29 cellular contexts compared by ENCODE assay signal in genomic region chr4:125243835-125244397, GRCh38.
DNase-seq lines count a peak whose midpoint lies in the region; ATAC-seq, FAIRE-seq and TF ChIP-seq lines count a peak whose summit lies in the region.
"Had no signal": no experiment of that assay in that cellular context is flagged by ENCODE, and none has a peak within 500 bp of the region (broad histone marks: within the 10 kb centered on the region; RNA-seq: fewer than 3 reads in every experiment).

No MANE protein-coding gene starts in this region.

- H3K27ac ChIP-seq in RWPE2 (ENCODE audit: poor library complexity, severe bottlenecking) = peak overlapping the region; percentile 25
- H3K27ac ChIP-seq in H1 (ENCODE audit: low read depth, low read length) = no peak overlapping the region
- no peak overlapping the region for H3K27ac ChIP-seq in CD8-positive, alpha-beta memory T cell (ENCODE audit: low read depth, low read length)
- H3K27ac ChIP-seq: ascending aorta, esophagus squamous epithelium, hepatocyte, pancreas, transverse colon had no signal

- no peak overlapping the region for H3K9ac ChIP-seq in H1 (replicated peaks in 1 of 4; ENCODE audit: extremely low read depth in 1 of 4, low read depth in 3 of 4, low read length in 3 of 4)

- no peak for TF ChIP-seq POLR2A in H1 (IDR thresholded peaks at IDR 0.05; ENCODE audit: control extremely low read depth in 1 of 2, low read depth in 2 of 2, low read length in 2 of 2)

- no peak overlapping the region for H2BK120ac ChIP-seq in H1 (replicated peaks; ENCODE audit: low read depth, low read length)

- no peaks in the 10 kb centered on the region for H3K27me3 Mint-ChIP-seq in CD8-positive, alpha-beta memory T cell
- H3K27me3 Mint-ChIP-seq: activated naive CD8-positive, alpha-beta T cell treated with anti-CD3 and anti-CD28 coated beads for 36 hours; CD4-positive, alpha-beta T cell; dendritic cell treated with granulocyte-macrophage colony-stimulating factor and Interleukin-4, amounts not matched to agents 40 ng/mL and 50 ng/mL, for 4 days; IgD-negative memory B cell; stimulated activated memory B cell treated with anti-CD40 and anti-IgM and Interleukin-4, amounts not matched to agents 10 μg/mL and 1 μg/mL and 100 μg/mL, for 72 hours had no signal

- no peak overlapping the region for H2BK20ac ChIP-seq in H1 (ENCODE audit: low read length)

- H2AFZ ChIP-seq in H1 (ENCODE audit: low read length) = peak overlapping the region; percentile 58; the same call in 1 of the 2 replicates
- H2AFZ ChIP-seq: hepatocyte had no signal

- ATAC-seq in RWPE2 (ENCODE audit: low read depth) = no peak
- ATAC-seq: pancreas; stimulated activated memory B cell treated with anti-CD40 and anti-IgM and Interleukin-4, amounts not matched to agents 10 μg/mL and 1 μg/mL and 100 μg/mL, for 72 hours had no signal

- no peaks in the 10 kb centered on the region for H4K20me1 ChIP-seq in H1 (replicated peaks in 1 of 2; ENCODE audit: control insufficient read depth in 1 of 2, insufficient read depth in 2 of 2, low read length in 2 of 2)

- H3K18ac ChIP-seq in H1 (ENCODE audit: extremely low read depth, low read length) = no peak overlapping the region

- H3K4me3 Mint-ChIP-seq in CD8-positive, alpha-beta memory T cell = no peak overlapping the region
- H3K4me3 Mint-ChIP-seq: activated naive CD8-positive, alpha-beta T cell treated with anti-CD3 and anti-CD28 coated beads for 36 hours; CD4-positive, alpha-beta T cell; dendritic cell treated with granulocyte-macrophage colony-stimulating factor and Interleukin-4, amounts not matched to agents 40 ng/mL and 50 ng/mL, for 4 days; endodermal cell; IgD-negative memory B cell; nephron progenitor cell; stimulated activated memory B cell treated with anti-CD40 and anti-IgM and Interleukin-4, amounts not matched to agents 10 μg/mL and 1 μg/mL and 100 μg/mL, for 72 hours had no signal

- peaks cover 0 to 25% (median 0%) of the 10 kb centered on the region in 5 donors for H3K9me3 Mint-ChIP-seq in CD8-positive, alpha-beta memory T cell
- H3K9me3 Mint-ChIP-seq: activated naive CD8-positive, alpha-beta T cell treated with anti-CD3 and anti-CD28 coated beads for 36 hours; dendritic cell treated with granulocyte-macrophage colony-stimulating factor and Interleukin-4, amounts not matched to agents 40 ng/mL and 50 ng/mL, for 4 days; endodermal cell; nephron progenitor cell; stimulated activated memory B cell treated with anti-CD40 and anti-IgM and Interleukin-4, amounts not matched to agents 10 μg/mL and 1 μg/mL and 100 μg/mL, for 72 hours had no signal

- H2AK5ac ChIP-seq in H1 (ENCODE audit: low read depth, low read length) = no peak overlapping the region

- H3K56ac ChIP-seq in H1 (replicated peaks; ENCODE audit: insufficient read length, low read depth, low read length) = no peak overlapping the region

- WGBS in H1 (ENCODE audit: extremely low coverage in 1 of 2, insufficient coverage in 1 of 2, insufficient read length in 1 of 2, insufficient replicate concordance in 2 of 2, low coverage in 1 of 2, low lambda C conversion rate in 2 of 2, missing lambda C conversion rate in 1 of 2), 2 experiments = 84% methylated on average over 2 of the region's 2 CpGs; no CpG with 5 or more reads in 1 of the 2 experiments

- H2BK5ac ChIP-seq in H1 (ENCODE audit: low read depth, low read length) = no peak overlapping the region

- FAIRE-seq in D721Med (lab: Jason Lieb, UNC) (peak; percentile 44), H1 (lab: Jason Lieb, UNC) (no peak)

- no peaks in the 10 kb centered on the region for H3K36me3 Mint-ChIP-seq in CD8-positive, alpha-beta memory T cell
- H3K36me3 Mint-ChIP-seq: activated naive CD8-positive, alpha-beta T cell treated with anti-CD3 and anti-CD28 coated beads for 36 hours; IgD-negative memory B cell; stimulated activated memory B cell treated with anti-CD40 and anti-IgM and Interleukin-4, amounts not matched to agents 10 μg/mL and 1 μg/mL and 100 μg/mL, for 72 hours had no signal

- H3K79me1 ChIP-seq in H1 (ENCODE audit: low read depth, low read length) = no peaks in the 10 kb centered on the region

- H3K27ac Mint-ChIP-seq in CD8-positive, alpha-beta memory T cell = no peak overlapping the region
- H3K27ac Mint-ChIP-seq: activated naive CD8-positive, alpha-beta T cell treated with anti-CD3 and anti-CD28 coated beads for 36 hours; CD4-positive, alpha-beta T cell; dendritic cell treated with granulocyte-macrophage colony-stimulating factor and Interleukin-4, amounts not matched to agents 40 ng/mL and 50 ng/mL, for 4 days; endodermal cell; IgD-negative memory B cell; nephron progenitor cell; stimulated activated memory B cell treated with anti-CD40 and anti-IgM and Interleukin-4, amounts not matched to agents 10 μg/mL and 1 μg/mL and 100 μg/mL, for 72 hours had no signal

- H3K36me3 ChIP-seq in RWPE2 (ENCODE audit: low read depth) (no peaks in the 10 kb centered on the region), H1 (ENCODE audit: control insufficient read depth in 2 of 4, insufficient read depth in 4 of 4, low read length in 3 of 4) (no peaks in the 10 kb centered on the region)
- H3K36me3 ChIP-seq in CD8-positive, alpha-beta memory T cell (ENCODE audit: insufficient read depth, low read length) = no peaks in the 10 kb centered on the region
- H3K36me3 ChIP-seq: ascending aorta, esophagus squamous epithelium, pancreas, transverse colon had no signal

- H3K4me1 Mint-ChIP-seq in CD8-positive, alpha-beta memory T cell = no peaks in the 10 kb centered on the region
- H3K4me1 Mint-ChIP-seq: activated naive CD8-positive, alpha-beta T cell treated with anti-CD3 and anti-CD28 coated beads for 36 hours; endodermal cell; IgD-negative memory B cell; nephron progenitor cell; stimulated activated memory B cell treated with anti-CD40 and anti-IgM and Interleukin-4, amounts not matched to agents 10 μg/mL and 1 μg/mL and 100 μg/mL, for 72 hours had no signal

- TF ChIP-seq CTCF in D721Med (IDR thresholded peaks at IDR 0.05; ENCODE audit: insufficient read depth, missing control alignments) (no peak), RWPE2 (IDR thresholded peaks at IDR 0.05; ENCODE audit: poor library complexity, severe bottlenecking) (no peak), H1 (IDR thresholded peaks at IDR 0.05; ENCODE audit: control extremely low read depth in 1 of 3, insufficient read depth in 1 of 3, low read depth in 1 of 3, low read length in 3 of 3) (no peak)

- POLR2A ChIA-PET in H1 (lab: Charles Lee; ENCODE audit: partially characterized antibody) = no interaction called here
- POLR2A ChIA-PET in CD8-positive, alpha-beta memory T cell (lab: Charles Lee) = no interaction called here

- no peak overlapping the region for H3K4me3 ChIP-seq in RWPE2 (ENCODE audit: severe bottlenecking)
- no peak overlapping the region for H3K4me3 ChIP-seq in H1 (ENCODE audit: extremely low read depth in 1 of 4, insufficient read depth in 2 of 4, low read depth in 3 of 4, low read length in 4 of 4)
- no peak overlapping the region for H3K4me3 ChIP-seq in CD8-positive, alpha-beta memory T cell (ENCODE audit: low read length)
- H3K4me3 ChIP-seq: ascending aorta, esophagus squamous epithelium, hepatocyte, lung, pancreas, transverse colon had no signal

- H4K5ac ChIP-seq in H1 (ENCODE audit: insufficient read length, low read depth, low read length) = no peak overlapping the region

- no peak overlapping the region for H3K23ac ChIP-seq in H1 (ENCODE audit: insufficient read length)

- TF ChIP-seq RAD21 in H1 (IDR thresholded peaks at IDR 0.05 in 1 of 2, conservative IDR thresholded peaks at IDR 0.05 in 1 of 2; ENCODE audit: low read depth in 2 of 2, low read length in 2 of 2) = no peak

- no peak overlapping the region for H2BK15ac ChIP-seq in H1 (ENCODE audit: low read length)

- no peak overlapping the region for H3K4ac ChIP-seq in H1 (replicated peaks; ENCODE audit: insufficient read length, low read depth, low read length)

- H3K9me3 ChIP-seq in RWPE2 (ENCODE audit: severe bottlenecking) (no peaks in the 10 kb centered on the region), H1 (ENCODE audit: insufficient read depth in 2 of 2, low read depth in 1 of 2, low read length in 1 of 2) (no peaks in the 10 kb centered on the region)
- H3K9me3 ChIP-seq in CD8-positive, alpha-beta memory T cell (ENCODE audit: low read length) = no peaks in the 10 kb centered on the region
- H3K9me3 ChIP-seq: ascending aorta, esophagus squamous epithelium, pancreas, transverse colon had no signal

- H3K27me3 ChIP-seq in RWPE2 (ENCODE audit: insufficient read depth, poor library complexity, severe bottlenecking) = no peaks in the 10 kb centered on the region
- H3K27me3 ChIP-seq in H1 (replicated peaks in 1 of 4; ENCODE audit: control insufficient read depth in 3 of 4, extremely low read depth in 1 of 4, insufficient read depth in 3 of 4, low read length in 3 of 4) = no peaks in the 10 kb centered on the region
- no peaks in the 10 kb centered on the region for H3K27me3 ChIP-seq in CD8-positive, alpha-beta memory T cell (ENCODE audit: insufficient read depth, low read length, poor library complexity, severe bottlenecking)
- H3K27me3 ChIP-seq: ascending aorta, esophagus squamous epithelium, hepatocyte, pancreas, transverse colon had no signal

- no peak overlapping the region for H4K8ac ChIP-seq in H1 (ENCODE audit: extremely low read depth, insufficient read depth, low read length)

- H3K4me1 ChIP-seq in RWPE2 (ENCODE audit: insufficient read depth, poor library complexity, severe bottlenecking) = peaks cover 11% of the 10 kb centered on the region
- no peaks in the 10 kb centered on the region for H3K4me1 ChIP-seq in H1 (replicated peaks in 1 of 4; ENCODE audit: control insufficient read depth in 3 of 4, insufficient read depth in 4 of 4, low read length in 3 of 4)
- no peaks in the 10 kb centered on the region for H3K4me1 ChIP-seq in CD8-positive, alpha-beta memory T cell (ENCODE audit: insufficient read depth, low read length)
- H3K4me1 ChIP-seq: ascending aorta, pancreas, transverse colon had no signal

- no peak overlapping the region for H4K91ac ChIP-seq in H1 (replicated peaks; ENCODE audit: insufficient read length, low read length)

- H3K79me2 ChIP-seq in H1 (ENCODE audit: control insufficient read depth in 1 of 2, insufficient read depth in 2 of 2, low read length in 2 of 2) = no peaks in the 10 kb centered on the region
- H3K79me2 ChIP-seq: hepatocyte had no signal

- no peak overlapping the region for H3K14ac ChIP-seq in H1 (ENCODE audit: insufficient read length)

- no peak overlapping the region for H2BK12ac ChIP-seq in H1 (ENCODE audit: low read depth, low read length)

- no peaks in the 10 kb centered on the region for H3K23me2 ChIP-seq in H1 (ENCODE audit: low read depth, low read length)

- CTCF ChIA-PET in H1 (lab: Charles Lee; ENCODE audit: partially characterized antibody) = interaction anchor here (0.8 kb wide), 1 partner anchor 952 kb away, joined by 3 read pairs; no protein-coding TSS in a partner anchor
- CTCF ChIA-PET in CD8-positive, alpha-beta memory T cell (lab: Charles Lee) = no interaction called here

- no peak for DNase-seq in D721Med (ENCODE audit: insufficient read length, low spot score)
- no peak for DNase-seq in RWPE2 (ENCODE audit: low spot score)
- DNase-seq in H1 (ENCODE audit: low read depth in 1 of 2, low spot score in 2 of 2) = no peak
- peak; percentile 4 to 8 for DNase-seq in lung microvascular endothelial cell (ENCODE audit: low read depth in 2 of 2)
- no peak for DNase-seq in HUDEP-2 (lab: John Stamatoyannopoulos, UW; ENCODE audit: unreplicated experiment in 76 of 76)
- DNase-seq in CD8-positive, alpha-beta memory T cell = no peak
- DNase-seq in activated gamma-delta T cell treated with Interleukin-2 at 50 U/mL for 16 hours = no peak
- DNase-seq in cerebellum (ENCODE audit: low spot score) = no peak
- DNase-seq: activated CD4-positive, alpha-beta T cell treated with anti-CD3 and anti-CD28 coated beads for 48 hours; activated effector memory CD4-positive, alpha-beta T cell treated with anti-CD3 and anti-CD28 coated beads, Interleukin-2, amount 50 U/mL, for 16 hours; activated naive CD8-positive, alpha-beta T cell treated with anti-CD3 and anti-CD28 coated beads for 36 hours; activated T-cell treated with anti-CD3 and anti-CD28 coated beads, Interleukin-2, amount 50 U/mL, for 1 hour; CD4-positive, alpha-beta T cell; central memory CD4-positive, alpha-beta T cell; endodermal cell; esophagus squamous epithelium; HCEC 1CT; NCI-H2107; NCI-H345; NCI-H748 treated with DMSO at 0.1 percent for 48 hours; nephron progenitor cell; pancreas; transverse colon had no signal

- TF ChIP-seq EP300 in H1 (IDR thresholded peaks at IDR 0.05; ENCODE audit: borderline replicate concordance in 1 of 2, low read depth in 2 of 2, low read length in 2 of 2) = no peak

- H3K4me2 ChIP-seq in H1 (ENCODE audit: insufficient read depth in 1 of 2, low read depth in 2 of 2, low read length in 2 of 2) = no peak overlapping the region
- H3K4me2 ChIP-seq: hepatocyte had no signal

Comparison
In these comparisons a context has a peak if more than half of its experiments do, and no peak if none do; other contexts are left out.
1. DNase-seq: peak in lung microvascular endothelial cell (2 of 2); none in D721Med (single experiment), RWPE2 (single experiment), H1 (0 of 2), HUDEP-2 (0 of 76), CD8-positive, alpha-beta memory T cell (0 of 5), activated gamma-delta T cell treated with Interleukin-2 at 50 U/mL for 16 hours (single experiment) and cerebellum (single experiment).